Comparison of ENCODE assay signal across 20 cellular contexts in genomic region chrX:23990455-23990854, GRCh38. TPM values are rescaled to one million over a fixed set of nuclear protein-coding genes. Genes with fewer than 3 reads are reported as not detected.
DNase-seq lines count a peak whose midpoint lies in the region; ATAC-seq, FAIRE-seq and TF ChIP-seq lines count a peak whose summit lies in the region.
"Had no signal": no experiment of that assay in that cellular context is flagged by ENCODE, and none has a peak within 500 bp of the region (broad histone marks: within the 10 kb centered on the region; RNA-seq: fewer than 3 reads in every experiment).

No MANE protein-coding gene starts in this region.

- peaks cover 2% of the 10 kb centered on the region for H3K36me3 Mint-ChIP-seq in astrocyte (ENCODE audit: low read depth, unreplicated experiment)
- peaks cover 82% of the 10 kb centered on the region for H3K36me3 Mint-ChIP-seq in stimulated activated effector memory CD8-positive, alpha-beta T cell treated with anti-CD3 and anti-CD28 coated beads, Interleukin-12 subunit alpha, Interleukin-12 subunit beta, amount 100 ng/mL, for 72 hours

- H3K9me3 ChIP-seq in cardiac muscle cell (ENCODE audit: low read depth) (no peaks in the 10 kb centered on the region), HEK293 (ENCODE audit: control insufficient read depth, insufficient read depth, low read depth, low read length) (no peaks in the 10 kb centered on the region), astrocyte (ENCODE audit: insufficient read depth, low read depth, low read length) (no peaks in the 10 kb centered on the region), mesenchymal stem cell (ENCODE audit: control insufficient read depth, low read length) (no peaks in the 10 kb centered on the region)
- H3K9me3 ChIP-seq: Caco-2 had no signal

- 100% methylated on average over 1 of the region's 2 CpGs for WGBS in mesenchymal stem cell

- peaks cover 4% of the 10 kb centered on the region for H4K20me1 ChIP-seq in astrocyte (ENCODE audit: insufficient read depth, low read length)

- H4K8ac ChIP-seq in mesenchymal stem cell (ENCODE audit: low read length): no peak overlapping the region

- no peak overlapping the region for H2AFZ ChIP-seq in astrocyte (ENCODE audit: low read depth, low read length)
- no peak overlapping the region for H2AFZ ChIP-seq in mesenchymal stem cell (ENCODE audit: low read depth, low read length)

- ATAC-seq in left ventricle myocardium superior: no peak
- ATAC-seq in stimulated activated effector memory CD8-positive, alpha-beta T cell treated with anti-CD3 and anti-CD28 coated beads, Interleukin-12 subunit alpha, Interleukin-12 subunit beta, amount 100 ng/mL, for 72 hours: no peak
- ATAC-seq: HCT116, HepG2 had no signal

- H2BK120ac ChIP-seq in mesenchymal stem cell (ENCODE audit: low read depth, low read length): no peak overlapping the region

- H3K4me1 ChIP-seq in cardiac muscle cell (ENCODE audit: low read depth): no peaks in the 10 kb centered on the region
- H3K4me1 ChIP-seq in HEK293 (ENCODE audit: control insufficient read depth, insufficient read depth, low read length): 0 out of 2 replicates have a peak, but pooled peaks cover under 1% of the 10 kb centered on the region
- H3K4me1 ChIP-seq in astrocyte (ENCODE audit: insufficient read depth, low read length): peaks cover 4% of the 10 kb centered on the region
- no peaks in the 10 kb centered on the region for H3K4me1 ChIP-seq in mesenchymal stem cell (ENCODE audit: control insufficient read depth, insufficient read depth, low read depth, low read length)
- H3K4me1 ChIP-seq: Caco-2 had no signal

- H3K79me2 ChIP-seq in astrocyte (ENCODE audit: insufficient read depth, low read length): peaks cover 5% of the 10 kb centered on the region

- H2AK5ac ChIP-seq in mesenchymal stem cell (ENCODE audit: low read length, severe bottlenecking): no peak overlapping the region

- no peak overlapping the region for H2BK5ac ChIP-seq in mesenchymal stem cell (ENCODE audit: low read depth, low read length, poor library complexity, severe bottlenecking)

- H2BK15ac ChIP-seq in mesenchymal stem cell (ENCODE audit: low read depth, poor library complexity, severe bottlenecking): no peak overlapping the region

- H3K14ac ChIP-seq in mesenchymal stem cell (ENCODE audit: low read length in 2 of 2): no peak overlapping the region

- H3K4me3 ChIP-seq in cardiac muscle cell (no peak overlapping the region), HEK293 (ENCODE audit: low read depth, low read length) (no peak overlapping the region), astrocyte (ENCODE audit: insufficient read depth, low read depth, low read length) (no peak overlapping the region), mesenchymal stem cell (ENCODE audit: insufficient read depth in 1 of 2, low read depth in 1 of 2, low read length in 2 of 2) (no peak overlapping the region)

- intact Hi-C loops in left ventricle myocardium superior (cut with micrococcal nuclease): no loop called here

- H3K79me1 ChIP-seq in mesenchymal stem cell (replicated peaks; ENCODE audit: low read length, poor library complexity, severe bottlenecking): peaks cover 8% of the 10 kb centered on the region

- H3K36me3 ChIP-seq in cardiac muscle cell (peaks cover 33% of the 10 kb centered on the region), HEK293 (ENCODE audit: control insufficient read depth in 2 of 2, insufficient read depth in 1 of 2, low read length in 2 of 2) (peaks cover 24 to 70% of the 10 kb centered on the region in 2 experiments), astrocyte (ENCODE audit: insufficient read depth, low read length) (peaks cover 7% of the 10 kb centered on the region), mesenchymal stem cell (ENCODE audit: control insufficient read depth in 1 of 2, insufficient read depth in 2 of 2, low read depth in 1 of 2, low read length in 2 of 2) (peaks cover 11 to 23% of the 10 kb centered on the region in 2 experiments)

- H3K23ac ChIP-seq in mesenchymal stem cell (ENCODE audit: low read length in 2 of 2): no peak overlapping the region

- no peaks in the 10 kb centered on the region for H3K27me3 Mint-ChIP-seq in astrocyte (ENCODE audit: low read depth, unreplicated experiment)
- H3K27me3 Mint-ChIP-seq: CD4-positive, alpha-beta T cell had no signal

- CTCF ChIA-PET in HEK293 (lab: Yijun Ruan, JAX): no interaction called here

- peak; percentile 82 for FAIRE-seq in astrocyte (lab: Jason Lieb, UNC)
- FAIRE-seq: A204.1, D721Med, G401.6, GM12891, HepG2 had no signal

- DNase-seq in cardiac muscle cell (ENCODE audit: low read depth in 1 of 2, low spot score in 1 of 2): no peak
- DNase-seq in left ventricle myocardium superior: no peak
- no peak for DNase-seq in astrocyte (ENCODE audit: low read depth)
- no peak for DNase-seq in stimulated activated effector memory CD8-positive, alpha-beta T cell treated with anti-CD3 and anti-CD28 coated beads, Interleukin-12 subunit alpha, Interleukin-12 subunit beta, amount 100 ng/mL, for 72 hours (ENCODE audit: low spot score in 2 of 2)
- DNase-seq in KBM-7: no peak
- DNase-seq in mesenchymal stem cell: no peak
- DNase-seq: AML-193; Caco-2; CD4-positive, alpha-beta T cell; GOT3; H7 had no signal

- H3K9ac ChIP-seq in astrocyte (ENCODE audit: low read length) (no peak overlapping the region), mesenchymal stem cell (ENCODE audit: low read length) (no peak overlapping the region)

- H3K4me1 Mint-ChIP-seq in astrocyte (ENCODE audit: low read depth, unreplicated experiment): peaks cover 4% of the 10 kb centered on the region
- peaks cover 21% of the 10 kb centered on the region for H3K4me1 Mint-ChIP-seq in stimulated activated effector memory CD8-positive, alpha-beta T cell treated with anti-CD3 and anti-CD28 coated beads, Interleukin-12 subunit alpha, Interleukin-12 subunit beta, amount 100 ng/mL, for 72 hours

- H3K27ac ChIP-seq in cardiac muscle cell (peak overlapping the region; percentile 34), HEK293 (ENCODE audit: extremely low read depth, low read depth, low read length) (no peak overlapping the region), astrocyte (ENCODE audit: low read depth, low read length) (no peak overlapping the region), mesenchymal stem cell (ENCODE audit: low read length, poor library complexity, severe bottlenecking) (no peak overlapping the region)
- H3K27ac ChIP-seq: C4-2B had no signal

- no peak overlapping the region for H3K4me3 Mint-ChIP-seq in astrocyte (ENCODE audit: unreplicated experiment)
- no peak overlapping the region for H3K4me3 Mint-ChIP-seq in stimulated activated effector memory CD8-positive, alpha-beta T cell treated with anti-CD3 and anti-CD28 coated beads, Interleukin-12 subunit alpha, Interleukin-12 subunit beta, amount 100 ng/mL, for 72 hours
- H3K4me3 Mint-ChIP-seq: CD4-positive, alpha-beta T cell; IgD-negative memory B cell had no signal

- no peak overlapping the region for H3K27ac Mint-ChIP-seq in astrocyte (ENCODE audit: unreplicated experiment)
- peak overlapping the region; percentile 16 for H3K27ac Mint-ChIP-seq in stimulated activated effector memory CD8-positive, alpha-beta T cell treated with anti-CD3 and anti-CD28 coated beads, Interleukin-12 subunit alpha, Interleukin-12 subunit beta, amount 100 ng/mL, for 72 hours
- H3K27ac Mint-ChIP-seq: CD4-positive, alpha-beta T cell; IgD-negative memory B cell had no signal

- no peak overlapping the region for H3K4me2 ChIP-seq in astrocyte (ENCODE audit: low read length)
- H3K4me2 ChIP-seq in mesenchymal stem cell (ENCODE audit: low read length, poor library complexity, severe bottlenecking): no peak overlapping the region

- no peaks in the 10 kb centered on the region for H3K9me3 Mint-ChIP-seq in astrocyte (ENCODE audit: unreplicated experiment)
- no peaks in the 10 kb centered on the region for H3K9me3 Mint-ChIP-seq in stimulated activated effector memory CD8-positive, alpha-beta T cell treated with anti-CD3 and anti-CD28 coated beads, Interleukin-12 subunit alpha, Interleukin-12 subunit beta, amount 100 ng/mL, for 72 hours
- H3K9me3 Mint-ChIP-seq: CD4-positive, alpha-beta T cell; IgD-negative memory B cell had no signal

- no peak overlapping the region for H3K4ac ChIP-seq in mesenchymal stem cell (ENCODE audit: low read depth in 1 of 2, low read length in 2 of 2)

- POLR2A ChIA-PET in HEK293 (lab: Yijun Ruan, JAX): no interaction called here

- TF ChIP-seq CTCF in cardiac muscle cell (IDR thresholded peaks at IDR 0.05; ENCODE audit: low read depth, low read length) (no peak), HEK293 (tag by site-specific recombination; IDR thresholded peaks at IDR 0.05) (no peak), astrocyte (IDR thresholded peaks at IDR 0.05; ENCODE audit: insufficient read depth, low read depth, low read length) (no peak)

- in situ Hi-C loops in KBM-7 (cut with MboI; ENCODE audit: low pct_unique_long_range_greater_than_20kb, low sequenced_read_pairs): no loop called here

- H3K27me3 ChIP-seq in cardiac muscle cell (no peaks in the 10 kb centered on the region), astrocyte (ENCODE audit: insufficient read depth, low read length) (no peaks in the 10 kb centered on the region), mesenchymal stem cell (ENCODE audit: control insufficient read depth in 1 of 2, insufficient read depth in 1 of 2, low read length in 2 of 2) (peaks cover 0 to 15% of the 10 kb centered on the region in 2 experiments)

- no peak overlapping the region for H2BK12ac ChIP-seq in mesenchymal stem cell (ENCODE audit: low read length in 2 of 2)

- H4K91ac ChIP-seq in mesenchymal stem cell (ENCODE audit: low read length): no peak overlapping the region

- no peak overlapping the region for H3K18ac ChIP-seq in mesenchymal stem cell (ENCODE audit: low read depth in 1 of 2, low read length in 2 of 2)

TF ChIP-seq in HEK293, 187 proteins besides CTCF, POLR2A, EP300 and RAD21 (continues in another document):
- no peak for TF ChIP-seq ZNF169 (tag by site-specific recombination; IDR thresholded peaks at IDR 0.05)
- TF ChIP-seq PBX3 (CRISPR knock-in tag; IDR thresholded peaks at IDR 0.05): no peak
- TF ChIP-seq IKZF3 (tag by site-specific recombination; IDR thresholded peaks at IDR 0.05): peak; percentile 59
- TF ChIP-seq ZNF366 (tag by site-specific recombination; conservative IDR thresholded peaks at IDR 0.05): peak; percentile 69
- no peak for TF ChIP-seq ZNF394 (tag by site-specific recombination; IDR thresholded peaks at IDR 0.05; ENCODE audit: borderline replicate concordance)

RNA-seq across cellular contexts. Expression of gene KLHL15, which starts 36.5 kb away (rescaled TPM):
- total RNA-seq in cardiac muscle cell: 9.9 and 15.8 TPM in 2 replicates
- 3.5 and 8.4 TPM in 2 replicates for polyA plus RNA-seq in cardiac muscle cell
- 6.5 TPM for total RNA-seq in left ventricle myocardium superior
- total RNA-seq in astrocyte: 6.5 and 7.5 TPM in 2 replicates
- polyA plus RNA-seq in mesenchymal stem cell (2013, experiment 1 of 2): 2.6 TPM
- 2.6 TPM for polyA plus RNA-seq in mesenchymal stem cell (2013, experiment 2 of 2)
